24 cellular contexts compared by ENCODE assay signal in the genomic region with DNA sequence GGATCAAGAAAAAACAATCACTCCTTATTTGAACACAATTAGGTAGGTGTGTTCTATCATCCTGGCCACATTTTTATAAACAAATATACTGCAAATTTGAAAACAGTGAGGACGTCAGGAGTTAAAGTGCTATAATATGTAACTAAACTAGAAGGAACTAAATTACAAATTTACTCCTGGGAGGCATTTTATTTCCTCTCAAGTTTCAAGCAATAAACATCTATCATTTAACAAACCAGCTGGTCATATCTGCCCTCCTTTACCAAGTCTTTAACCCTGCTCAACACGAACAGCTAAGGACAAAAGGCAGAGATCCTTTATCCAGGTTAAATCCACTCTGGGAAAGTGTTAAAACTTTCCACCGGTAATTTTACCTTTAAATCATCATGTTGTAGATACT. TPM values are rescaled to one million over a fixed set of nuclear protein-coding genes. Genes with fewer than 3 reads are reported as not detected.
DNase-seq lines count a peak whose midpoint lies in the region; ATAC-seq and TF ChIP-seq lines count a peak whose summit lies in the region.
"Had no signal": no experiment of that assay in that cellular context is flagged by ENCODE, and none has a peak within 500 bp of the region (broad histone marks: within the 10 kb centered on the region; RNA-seq: fewer than 3 reads in every experiment).

No MANE protein-coding gene starts in this region.

- no peak overlapping the region for H3K4me3 ChIP-seq in left ventricle myocardium inferior
- no peak overlapping the region for H3K4me3 ChIP-seq in heart right ventricle
- H3K4me3 ChIP-seq in esophagus muscularis mucosa = no peak overlapping the region
- no peak overlapping the region for H3K4me3 ChIP-seq in trophoblast cell (ENCODE audit: low read depth, low read length)
- H3K4me3 ChIP-seq: A549, BLaER1, colonic mucosa, MG63, skin epidermis, upper lobe of right lung had no signal

- H3K79me2 ChIP-seq in trophoblast cell (ENCODE audit: control insufficient read depth, insufficient read depth, low read length, poor library complexity) = no peaks in the 10 kb centered on the region
- H3K79me2 ChIP-seq: parathyroid adenoma had no signal

- H3K4me1 Mint-ChIP-seq in activated CD4-positive, alpha-beta T cell treated with anti-CD3 and anti-CD28 coated beads, Interleukin-2, amount 10 ng/mL, durations not matched to agents 24 days and 14 days = peaks cover 17% of the 10 kb centered on the region

- TF ChIP-seq POLR2A in esophagus muscularis mucosa (IDR thresholded peaks at IDR 0.05; ENCODE audit: low read depth) = no peak

- no peak overlapping the region for H4K12ac ChIP-seq in trophoblast cell (ENCODE audit: low read depth, low read length)

- peaks cover 25% of the 10 kb centered on the region for H3K36me3 Mint-ChIP-seq in activated CD4-positive, alpha-beta T cell treated with anti-CD3 and anti-CD28 coated beads, Interleukin-2, amount 10 ng/mL, durations not matched to agents 24 days and 14 days (ENCODE audit: low read depth)

- DNase-seq in left ventricle myocardium inferior (no peak), heart right ventricle (no peak), esophagus muscularis mucosa (ENCODE audit: extremely low spot score) (no peak), trophoblast cell (no peak), ecto neural progenitor cell (ENCODE audit: low spot score) (no peak), OCI-M1 (lab: John Stamatoyannopoulos, UW) (no peak)
- no peak for DNase-seq in activated CD4-positive, alpha-beta T cell treated with anti-CD3 and anti-CD28 coated beads, Interleukin-2, amount 10 ng/mL, durations not matched to agents 24 days and 14 days
- DNase-seq: activated T-cell treated with anti-CD3 and anti-CD28 coated beads, Interleukin-2, amount 50 U/mL, for 48 hours; brain microvascular endothelial cell; colonic mucosa; immature natural killer cell; MG63; NCI-H1436; NCI-H524 treated with DMSO at 0.1 percent for 48 hours; stimulated activated CD4-positive, alpha-beta T cell treated with anti-CD3 and anti-CD28 coated beads, Interleukin-2, amount 100 ng/mL, for 24 hours; T-helper 9 cell; upper lobe of right lung had no signal

- no peak overlapping the region for H2AFZ ChIP-seq in trophoblast cell (ENCODE audit: insufficient read depth, low read length, poor library complexity)
- H2AFZ ChIP-seq: parathyroid adenoma had no signal

- peaks cover 16% of the 10 kb centered on the region for H3K36me3 ChIP-seq in left ventricle myocardium inferior
- peaks cover 0 to 36% (median 6%) of the 10 kb centered on the region in 9 donors for H3K36me3 ChIP-seq in heart right ventricle
- H3K36me3 ChIP-seq in esophagus muscularis mucosa = peaks cover 0 to 27% (median 15%) of the 10 kb centered on the region in 4 donors
- peaks cover 5 to 9% of the 10 kb centered on the region in 2 experiments for H3K36me3 ChIP-seq in trophoblast cell (ENCODE audit: control insufficient read depth in 1 of 2, insufficient read depth in 2 of 2, low read length in 2 of 2)
- H3K36me3 ChIP-seq: brain microvascular endothelial cell, colonic mucosa had no signal

- no peak overlapping the region for H2BK120ac ChIP-seq in trophoblast cell (ENCODE audit: insufficient read depth, low read length, poor library complexity)

- intact Hi-C loops in left ventricle myocardium inferior (cut with micrococcal nuclease) = no loop called here
- intact Hi-C loops in heart right ventricle (cut with DNase I) = no loop called here
- intact Hi-C loops in esophagus muscularis mucosa (cut with DNase I) = no loop called here
- intact Hi-C loops in activated CD4-positive, alpha-beta T cell treated with anti-CD3 and anti-CD28 coated beads, Interleukin-2, amount 10 ng/mL, durations not matched to agents 24 days and 14 days (cut with micrococcal nuclease) = no loop called here

- H3K9ac ChIP-seq in trophoblast cell (ENCODE audit: low read length) = no peak overlapping the region
- H3K9ac ChIP-seq: BLaER1, parathyroid adenoma had no signal

- H3K79me1 ChIP-seq in trophoblast cell (ENCODE audit: low read length) = no peaks in the 10 kb centered on the region

- no peak overlapping the region for H4K8ac ChIP-seq in trophoblast cell (ENCODE audit: low read depth, low read length)

- WGBS in heart right ventricle, 2 donors = 78 to 79% methylated on average over 3 of the region's 3 CpGs
- 58% methylated on average over 3 of the region's 3 CpGs for WGBS in esophagus muscularis mucosa
- no CpG with 5 or more reads among the region's 3 CpGs for WGBS in trophoblast cell (ENCODE audit: extremely low coverage, insufficient coverage, insufficient read length)

- peak overlapping the region; percentile 13 for H3K27ac ChIP-seq in left ventricle myocardium inferior (replicated peaks)
- peak overlapping the region in 5 of 10 donors; percentile 9 to 58 (median 11) for H3K27ac ChIP-seq in heart right ventricle
- peak overlapping the region in 3 of 4 donors; percentile 20 to 50 (median 29) for H3K27ac ChIP-seq in esophagus muscularis mucosa (replicated peaks in 1 of 4)
- peak overlapping the region; percentile 12 for H3K27ac ChIP-seq in trophoblast cell (ENCODE audit: low read depth, low read length)
- H3K27ac ChIP-seq: A549, BLaER1, brain microvascular endothelial cell, colonic mucosa, parathyroid adenoma, upper lobe of right lung had no signal

- H3K23ac ChIP-seq in trophoblast cell (ENCODE audit: low read length) = no peak overlapping the region

- H3K4me2 ChIP-seq in trophoblast cell (ENCODE audit: low read length) = no peak overlapping the region
- H3K4me2 ChIP-seq: A549, BLaER1 had no signal

- H3K18ac ChIP-seq in trophoblast cell (ENCODE audit: low read length) = no peak overlapping the region

- H2AK5ac ChIP-seq in trophoblast cell (ENCODE audit: low read length) = no peak overlapping the region

- TF ChIP-seq CTCF in left ventricle myocardium inferior (IDR thresholded peaks at IDR 0.05; ENCODE audit: borderline replicate concordance) (no peak), heart right ventricle (IDR thresholded peaks at IDR 0.05) (no peak), esophagus muscularis mucosa (IDR thresholded peaks at IDR 0.05) (no peak)

- H3K4me3 Mint-ChIP-seq in activated CD4-positive, alpha-beta T cell treated with anti-CD3 and anti-CD28 coated beads, Interleukin-2, amount 10 ng/mL, durations not matched to agents 24 days and 14 days = no peak overlapping the region
- H3K4me3 Mint-ChIP-seq: immature natural killer cell; stimulated activated naive CD8-positive, alpha-beta T cell treated with anti-CD3 and anti-CD28 coated beads, Interleukin-15, Interleukin-2, amounts not matched to agents 100 ng/mL and 50 ng/mL, for 24 hours had no signal

- H3K4ac ChIP-seq in trophoblast cell (ENCODE audit: low read depth, low read length) = no peak overlapping the region

- ATAC-seq in heart right ventricle (no peak), HG02840 (IDR thresholded peaks at IDR 0.05; ENCODE audit: low FRiP score, unreplicated experiment) (no peak)

- no peak overlapping the region for H2BK5ac ChIP-seq in trophoblast cell (ENCODE audit: low read depth, low read length, poor library complexity)

- H3K14ac ChIP-seq in trophoblast cell (ENCODE audit: low read length) = no peak overlapping the region

- H3K4me1 ChIP-seq in left ventricle myocardium inferior (peaks cover 12% of the 10 kb centered on the region), heart right ventricle (peaks cover 0 to 20% (median 11%) of the 10 kb centered on the region in 9 donors), esophagus muscularis mucosa (peaks cover 0 to 27% (median 16%) of the 10 kb centered on the region in 4 donors), trophoblast cell (ENCODE audit: control insufficient read depth in 1 of 2, insufficient read depth in 2 of 2, low read length in 2 of 2) (peaks cover 3 to 13% of the 10 kb centered on the region in 2 experiments)
- H3K4me1 ChIP-seq: A549, BLaER1, colonic mucosa, parathyroid adenoma, upper lobe of right lung had no signal

- H3K27me3 Mint-ChIP-seq in activated CD4-positive, alpha-beta T cell treated with anti-CD3 and anti-CD28 coated beads, Interleukin-2, amount 10 ng/mL, durations not matched to agents 24 days and 14 days = no peaks in the 10 kb centered on the region
- H3K27me3 Mint-ChIP-seq: stimulated activated naive CD8-positive, alpha-beta T cell treated with anti-CD3 and anti-CD28 coated beads, Interleukin-15, Interleukin-2, amounts not matched to agents 100 ng/mL and 50 ng/mL, for 24 hours had no signal

- no peak overlapping the region for H2BK12ac ChIP-seq in trophoblast cell (ENCODE audit: low read length)

- H4K91ac ChIP-seq in trophoblast cell (ENCODE audit: low read depth, low read length) = no peak overlapping the region

- H3K9me3 Mint-ChIP-seq in activated CD4-positive, alpha-beta T cell treated with anti-CD3 and anti-CD28 coated beads, Interleukin-2, amount 10 ng/mL, durations not matched to agents 24 days and 14 days = no peaks in the 10 kb centered on the region
- H3K9me3 Mint-ChIP-seq: activated naive CD4-positive, alpha-beta T cell treated with anti-CD3 and anti-CD28 coated beads, Interleukin-2, amount 50 U/mL, for 72 hours; immature natural killer cell; stimulated activated naive CD8-positive, alpha-beta T cell treated with anti-CD3 and anti-CD28 coated beads, Interleukin-15, Interleukin-2, amounts not matched to agents 100 ng/mL and 50 ng/mL, for 24 hours had no signal

- H3K9me3 ChIP-seq in left ventricle myocardium inferior (replicated peaks) = no peaks in the 10 kb centered on the region
- no peaks in the 10 kb centered on the region for H3K9me3 ChIP-seq in heart right ventricle
- no peaks in the 10 kb centered on the region for H3K9me3 ChIP-seq in esophagus muscularis mucosa
- no peaks in the 10 kb centered on the region for H3K9me3 ChIP-seq in trophoblast cell (ENCODE audit: insufficient read depth, low read depth, low read length)
- H3K9me3 ChIP-seq: A549, BLaER1, colonic mucosa, MG63, upper lobe of right lung had no signal

- no peak for TF ChIP-seq EP300 in esophagus muscularis mucosa (IDR thresholded peaks at IDR 0.05)

- H3K27me3 ChIP-seq in left ventricle myocardium inferior (ENCODE audit: low read depth) (no peaks in the 10 kb centered on the region), heart right ventricle (no peaks in the 10 kb centered on the region), esophagus muscularis mucosa (no peaks in the 10 kb centered on the region), trophoblast cell (ENCODE audit: insufficient read depth, low read length) (no peaks in the 10 kb centered on the region)
- H3K27me3 ChIP-seq: BLaER1, brain microvascular endothelial cell, colonic mucosa, MG63, upper lobe of right lung had no signal

- H3K27ac Mint-ChIP-seq in activated CD4-positive, alpha-beta T cell treated with anti-CD3 and anti-CD28 coated beads, Interleukin-2, amount 10 ng/mL, durations not matched to agents 24 days and 14 days = no peak overlapping the region
- H3K27ac Mint-ChIP-seq: stimulated activated naive CD8-positive, alpha-beta T cell treated with anti-CD3 and anti-CD28 coated beads, Interleukin-15, Interleukin-2, amounts not matched to agents 100 ng/mL and 50 ng/mL, for 24 hours had no signal

RNA-seq across cellular contexts. Expression of a gene that starts 26.5 kb away (rescaled TPM):
- total RNA-seq in left ventricle myocardium inferior = 45.9 TPM
- total RNA-seq in heart right ventricle = 10 to 100 TPM; 38.1 to 71.4 (median 49.0) TPM
- 100 to 1,000 TPM in 1 of 2 donors, 10 to 100 TPM in 1; 32.4 to 127 TPM for polyA plus RNA-seq in heart right ventricle
- 100 to 1,000 TPM in 3 of 4 donors, 10 to 100 TPM in 1; 89.6 to 120 (median 110) TPM for total RNA-seq in esophagus muscularis mucosa
- polyA plus RNA-seq in trophoblast cell (2013) = 58.8 and 60.1 TPM in 2 replicates
- total RNA-seq in activated CD4-positive, alpha-beta T cell treated with anti-CD3 and anti-CD28 coated beads, Interleukin-2, amount 10 ng/mL, durations not matched to agents 24 days and 14 days = 145 and 147 TPM in 2 replicates
